ENCODE assay signal across 8 cellular contexts in genomic region chr3:128650096-128651050, GRCh38. TPM values are rescaled to one million over a fixed set of nuclear protein-coding genes. Genes with fewer than 3 reads are reported as not detected.
DNase-seq lines count a peak whose midpoint lies in the region; ATAC-seq and TF ChIP-seq lines count a peak whose summit lies in the region.

RPN1 (minus strand) TSS chr3:128650818; CDS start chr3:128650800, 18 bp downstream.

- peaks cover 52% of the 10 kb centered on the region for H3K79me2 ChIP-seq in Loucy (ENCODE audit: insufficient read depth, low read length)

- peaks cover 25% of the 10 kb centered on the region for H3K4me1 Mint-ChIP-seq in activated T-helper 2 cell treated with anti-CD3 and anti-CD28 coated beads, Interferon-gamma antibody, Interleukin-2, Interleukin-4, amounts not matched to agents 10 μg/mL and 5 μg/mL and 100 μg/mL, durations not matched to agents 14 hours and 24 hours and 36 hours (ENCODE audit: low read depth)
- H3K4me1 Mint-ChIP-seq in naive thymus-derived CD8-positive, alpha-beta T cell, result peaks cover 18 to 53% (median 40%) of the 10 kb centered on the region in 4 donors
- H3K4me1 Mint-ChIP-seq in stimulated activated naive B cell treated with anti-CD40 and anti-IgM and Interleukin-4, amounts not matched to agents 10 μg/mL and 1 μg/mL and 100 μg/mL, for 72 hours, result peaks cover 12 to 39% of the 10 kb centered on the region in 2 donors

- no peak for TF ChIP-seq CTCF in Loucy (conservative IDR thresholded peaks at IDR 0.05; ENCODE audit: low read length)
- no peak for TF ChIP-seq CTCF in RWPE2 (IDR thresholded peaks at IDR 0.05; ENCODE audit: poor library complexity, severe bottlenecking)
- TF ChIP-seq CTCF in fibroblast of mammary gland (conservative IDR thresholded peaks at IDR 0.05; ENCODE audit: control insufficient read depth, insufficient read depth, low read depth, low read length), result no peak

- H3K27me3 Mint-ChIP-seq in activated T-helper 2 cell treated with anti-CD3 and anti-CD28 coated beads, Interferon-gamma antibody, Interleukin-2, Interleukin-4, amounts not matched to agents 10 μg/mL and 5 μg/mL and 100 μg/mL, durations not matched to agents 14 hours and 24 hours and 36 hours (ENCODE audit: low read depth), result no peaks in the 10 kb centered on the region
- H3K27me3 Mint-ChIP-seq in naive thymus-derived CD8-positive, alpha-beta T cell, result no peaks in the 10 kb centered on the region
- H3K27me3 Mint-ChIP-seq in stimulated activated naive B cell treated with anti-CD40 and anti-IgM and Interleukin-4, amounts not matched to agents 10 μg/mL and 1 μg/mL and 100 μg/mL, for 72 hours, result no peaks in the 10 kb centered on the region

- H3K36me3 ChIP-seq in H7 (replicated peaks; ENCODE audit: control insufficient read depth, insufficient read depth, low read length) (no peaks in the 10 kb centered on the region), Loucy (ENCODE audit: insufficient read depth, low read length) (no peaks in the 10 kb centered on the region), RWPE2 (ENCODE audit: low read depth) (peaks cover 20% of the 10 kb centered on the region)

- H3K27ac Mint-ChIP-seq in activated T-helper 2 cell treated with anti-CD3 and anti-CD28 coated beads, Interferon-gamma antibody, Interleukin-2, Interleukin-4, amounts not matched to agents 10 μg/mL and 5 μg/mL and 100 μg/mL, durations not matched to agents 14 hours and 24 hours and 36 hours, result peak within 1 kb of the TSS; percentile 89
- H3K27ac Mint-ChIP-seq in naive thymus-derived CD8-positive, alpha-beta T cell, result peak within 1 kb of the TSS; percentile 86 to 93 (median 89)
- peak within 1 kb of the TSS; percentile 97 for H3K27ac Mint-ChIP-seq in stimulated activated naive B cell treated with anti-CD40 and anti-IgM and Interleukin-4, amounts not matched to agents 10 μg/mL and 1 μg/mL and 100 μg/mL, for 72 hours

- intact Hi-C loops in activated T-helper 2 cell treated with anti-CD3 and anti-CD28 coated beads, Interferon-gamma antibody, Interleukin-2, Interleukin-4, amounts not matched to agents 10 μg/mL and 5 μg/mL and 100 μg/mL, durations not matched to agents 14 hours and 24 hours and 36 hours (cut with micrococcal nuclease), result loop anchor here (1.0 kb wide), 4 partner anchors 30 to 229 kb away; partner anchors contain the start of genes ACAD9 and RAB7A

- H4K20me1 ChIP-seq in Loucy (ENCODE audit: insufficient read depth, low read length, poor library complexity, severe bottlenecking), result peaks cover 47% of the 10 kb centered on the region

- peak; percentile 97 for ATAC-seq in RWPE2 (ENCODE audit: low read depth)
- peak; percentile 94 to 95 for ATAC-seq in naive thymus-derived CD8-positive, alpha-beta T cell
- peak; percentile 97 to 98 for ATAC-seq in stimulated activated naive B cell treated with anti-CD40 and anti-IgM and Interleukin-4, amounts not matched to agents 10 μg/mL and 1 μg/mL and 100 μg/mL, for 72 hours (replicated peaks)

- DNase-seq in ELR (ENCODE audit: low read depth) (peak; percentile 95), H7 (peak; percentile 97), RWPE2 (ENCODE audit: low spot score) (peak; percentile 92), fibroblast of mammary gland (ENCODE audit: low read depth) (peak; percentile 92)
- peak; percentile 94 for DNase-seq in activated T-helper 2 cell treated with anti-CD3 and anti-CD28 coated beads, Interferon-gamma antibody, Interleukin-2, Interleukin-4, amounts not matched to agents 10 μg/mL and 5 μg/mL and 100 μg/mL, durations not matched to agents 14 hours and 24 hours and 36 hours (ENCODE audit: low spot score)
- peak; percentile 91 to 97 (median 96) for DNase-seq in naive thymus-derived CD8-positive, alpha-beta T cell
- DNase-seq in stimulated activated naive B cell treated with anti-CD40 and anti-IgM and Interleukin-4, amounts not matched to agents 10 μg/mL and 1 μg/mL and 100 μg/mL, for 72 hours, result peak; percentile 94

- H3K4me3 ChIP-seq in H7 (ENCODE audit: insufficient read depth, low read depth, low read length) (peak within 1 kb of the TSS; percentile 99), Loucy (ENCODE audit: low read length, poor library complexity, severe bottlenecking) (peak within 1 kb of the TSS; percentile 89), RWPE2 (ENCODE audit: severe bottlenecking) (peak within 1 kb of the TSS; percentile 90), fibroblast of mammary gland (ENCODE audit: control insufficient read depth, low read depth, low read length) (peak within 1 kb of the TSS; percentile 94)

- no peaks in the 10 kb centered on the region for H3F3A ChIP-seq in Loucy (ENCODE audit: low read depth)

- H3K27ac ChIP-seq in RWPE2 (ENCODE audit: poor library complexity, severe bottlenecking), result peak within 1 kb of the TSS; percentile 77

- H3K9me3 Mint-ChIP-seq in activated T-helper 2 cell treated with anti-CD3 and anti-CD28 coated beads, Interferon-gamma antibody, Interleukin-2, Interleukin-4, amounts not matched to agents 10 μg/mL and 5 μg/mL and 100 μg/mL, durations not matched to agents 14 hours and 24 hours and 36 hours, result no peaks in the 10 kb centered on the region
- no peaks in the 10 kb centered on the region for H3K9me3 Mint-ChIP-seq in naive thymus-derived CD8-positive, alpha-beta T cell
- H3K9me3 Mint-ChIP-seq in stimulated activated naive B cell treated with anti-CD40 and anti-IgM and Interleukin-4, amounts not matched to agents 10 μg/mL and 1 μg/mL and 100 μg/mL, for 72 hours, result no peaks in the 10 kb centered on the region

- POLR2A ChIA-PET in naive thymus-derived CD8-positive, alpha-beta T cell (lab: Charles Lee), result interaction anchor here (0.5 to 2.4 kb wide), 14 partner anchors 14 to 600 kb away, joined by 3 to 13 read pairs (median 3); partner anchors contain the start of gene RUVBL1

- H3K9ac ChIP-seq in Loucy (ENCODE audit: low read depth, low read length, poor library complexity, severe bottlenecking), result peak within 1 kb of the TSS; percentile 93

- H3K36me3 Mint-ChIP-seq in activated T-helper 2 cell treated with anti-CD3 and anti-CD28 coated beads, Interferon-gamma antibody, Interleukin-2, Interleukin-4, amounts not matched to agents 10 μg/mL and 5 μg/mL and 100 μg/mL, durations not matched to agents 14 hours and 24 hours and 36 hours (ENCODE audit: low read depth), result peaks cover 31% of the 10 kb centered on the region
- peaks cover 0 to 6% (median 0%) of the 10 kb centered on the region in 3 donors for H3K36me3 Mint-ChIP-seq in naive thymus-derived CD8-positive, alpha-beta T cell
- H3K36me3 Mint-ChIP-seq in stimulated activated naive B cell treated with anti-CD40 and anti-IgM and Interleukin-4, amounts not matched to agents 10 μg/mL and 1 μg/mL and 100 μg/mL, for 72 hours, result peaks cover 3 to 4% of the 10 kb centered on the region in 2 donors

- peak within 1 kb of the TSS; percentile 85 for H3K4me3 Mint-ChIP-seq in activated T-helper 2 cell treated with anti-CD3 and anti-CD28 coated beads, Interferon-gamma antibody, Interleukin-2, Interleukin-4, amounts not matched to agents 10 μg/mL and 5 μg/mL and 100 μg/mL, durations not matched to agents 14 hours and 24 hours and 36 hours (ENCODE audit: low read depth)
- peak within 1 kb of the TSS; percentile 83 to 92 (median 88) for H3K4me3 Mint-ChIP-seq in naive thymus-derived CD8-positive, alpha-beta T cell
- peak within 1 kb of the TSS; percentile 91 to 96 for H3K4me3 Mint-ChIP-seq in stimulated activated naive B cell treated with anti-CD40 and anti-IgM and Interleukin-4, amounts not matched to agents 10 μg/mL and 1 μg/mL and 100 μg/mL, for 72 hours

- H3K4me1 ChIP-seq in Loucy (ENCODE audit: insufficient read depth, low read length, poor library complexity, severe bottlenecking), result peaks cover 27% of the 10 kb centered on the region
- no peaks in the 10 kb centered on the region for H3K4me1 ChIP-seq in RWPE2 (ENCODE audit: insufficient read depth, poor library complexity, severe bottlenecking)

- peak within 1 kb of the TSS; percentile 58 for H2AFZ ChIP-seq in Loucy (ENCODE audit: low read length)

- no peaks in the 10 kb centered on the region for H3K27me3 ChIP-seq in H7 (ENCODE audit: control insufficient read depth, insufficient read depth, low read length)
- H3K27me3 ChIP-seq in Loucy (ENCODE audit: insufficient read depth, low read length, poor library complexity, severe bottlenecking), result peaks cover 4% of the 10 kb centered on the region
- H3K27me3 ChIP-seq in RWPE2 (ENCODE audit: insufficient read depth, poor library complexity, severe bottlenecking), result no peaks in the 10 kb centered on the region

- no peaks in the 10 kb centered on the region for H3K9me2 ChIP-seq in Loucy (replicated peaks; ENCODE audit: low read depth, low read length)

- H3K9me3 ChIP-seq in Loucy (ENCODE audit: insufficient read depth, low read depth, low read length) (no peaks in the 10 kb centered on the region), RWPE2 (ENCODE audit: severe bottlenecking) (no peaks in the 10 kb centered on the region)

- peak within 1 kb of the TSS; percentile 86 for H3K4me2 ChIP-seq in Loucy (ENCODE audit: low read depth, low read length, poor library complexity, severe bottlenecking)

RNA-seq across cellular contexts. Expression of gene RPN1, which starts in this region (rescaled TPM):
- total RNA-seq in H7 (2014; rRNA removed; shearing (Covaris generic)), result 294 and 339 TPM in 2 replicates
- 212 and 217 TPM in 2 replicates for total RNA-seq in activated T-helper 2 cell treated with anti-CD3 and anti-CD28 coated beads, Interferon-gamma antibody, Interleukin-2, Interleukin-4, amounts not matched to agents 10 μg/mL and 5 μg/mL and 100 μg/mL, durations not matched to agents 14 hours and 24 hours and 36 hours
- 10 to 100 TPM; 76.2 to 79.6 TPM for total RNA-seq in naive thymus-derived CD8-positive, alpha-beta T cell
- polyA plus RNA-seq in naive thymus-derived CD8-positive, alpha-beta T cell, result 100 to 1,000 TPM; 178 to 224 (median 179) TPM

Comparison
In these comparisons a context has a peak if more than half of its experiments do, and no peak if none do; other contexts are left out.
1. Peak in every context shown above with its lines: DNase-seq, ATAC-seq, H3K4me3 ChIP-seq and H3K27ac ChIP-seq.